ENCODE assay signal across 10 cellular contexts in the genomic region with DNA sequence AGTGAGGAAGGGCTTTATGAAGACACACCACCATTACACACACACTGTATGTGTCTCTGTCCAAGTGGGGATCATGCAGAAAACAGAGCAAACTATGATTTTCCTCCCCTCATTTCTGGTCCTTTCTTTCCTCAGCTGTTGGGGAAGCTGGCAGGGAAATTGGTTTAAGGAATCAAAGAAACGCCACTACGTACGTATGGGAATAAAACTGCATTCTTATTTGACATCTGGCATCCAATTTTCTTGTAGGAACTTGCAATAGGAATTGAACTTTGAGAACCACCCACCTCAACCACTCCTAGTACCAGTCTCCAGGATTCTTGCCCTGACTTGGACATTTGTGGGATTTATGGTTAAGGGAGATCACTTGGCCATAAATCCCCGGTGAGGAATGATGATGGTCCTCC.
DNase-seq lines count a peak whose midpoint lies in the region; ATAC-seq and TF ChIP-seq lines count a peak whose summit lies in the region.
"Had no signal": no experiment of that assay in that cellular context is flagged by ENCODE, and none has a peak within 500 bp of the region (broad histone marks: within the 10 kb centered on the region; RNA-seq: fewer than 3 reads in every experiment).

No MANE protein-coding gene starts in this region.

- 33% methylated on average over 1 of the region's 4 CpGs for WGBS in mesenchymal stem cell
- 12 to 16% methylated on average over 4 of the region's 4 CpGs for WGBS in tibial nerve, 2 donors

- H3K4me1 Mint-ChIP-seq in activated naive CD4-positive, alpha-beta T cell treated with anti-CD3 and anti-CD28 coated beads for 36 hours (ENCODE audit: low read depth): peaks cover 16% of the 10 kb centered on the region
- peaks cover 66% of the 10 kb centered on the region for H3K4me1 Mint-ChIP-seq in chondrocyte (ENCODE audit: low read depth)

- TF ChIP-seq POLR2A in tibial nerve (IDR thresholded peaks at IDR 0.05): no peak

- H3K4me3 Mint-ChIP-seq in activated naive CD4-positive, alpha-beta T cell treated with anti-CD3 and anti-CD28 coated beads for 36 hours: peak overlapping the region; percentile 65
- H3K4me3 Mint-ChIP-seq in chondrocyte (ENCODE audit: unreplicated experiment): peak overlapping the region; percentile 84

- H3K9me3 Mint-ChIP-seq in activated naive CD4-positive, alpha-beta T cell treated with anti-CD3 and anti-CD28 coated beads for 36 hours: no peaks in the 10 kb centered on the region
- no peaks in the 10 kb centered on the region for H3K9me3 Mint-ChIP-seq in chondrocyte (ENCODE audit: low read depth)

- peak overlapping the region; percentile 85 for H4K8ac ChIP-seq in mesenchymal stem cell (ENCODE audit: low read length)

- CTCF ChIA-PET in activated naive CD4-positive, alpha-beta T cell treated with anti-CD3 and anti-CD28 coated beads for 36 hours (lab: Charles Lee): no interaction called here

- H3K4me2 ChIP-seq in mesenchymal stem cell (ENCODE audit: low read length, poor library complexity, severe bottlenecking): peak overlapping the region; percentile 92

- peak overlapping the region; percentile 65 to 81 for H3K4me3 ChIP-seq in mesenchymal stem cell (ENCODE audit: insufficient read depth in 1 of 2, low read depth in 1 of 2, low read length in 2 of 2)
- peak overlapping the region; percentile 37 to 63 (median 54) for H3K4me3 ChIP-seq in tibial nerve

- no peak overlapping the region for H2BK15ac ChIP-seq in mesenchymal stem cell (ENCODE audit: low read depth, poor library complexity, severe bottlenecking)

- peak overlapping the region; percentile 28 for H3K27ac Mint-ChIP-seq in activated naive CD4-positive, alpha-beta T cell treated with anti-CD3 and anti-CD28 coated beads for 36 hours
- peak overlapping the region; percentile 89 for H3K27ac Mint-ChIP-seq in chondrocyte (ENCODE audit: unreplicated experiment)

- no peak for TF ChIP-seq CTCF in chondrocyte (IDR thresholded peaks at IDR 0.05)
- TF ChIP-seq CTCF in tibial nerve (IDR thresholded peaks at IDR 0.05): no peak

- intact Hi-C loops in activated naive CD4-positive, alpha-beta T cell treated with anti-CD3 and anti-CD28 coated beads for 36 hours (cut with micrococcal nuclease): loop anchor here (2.0 kb wide), 1 partner anchor 21 kb away; no protein-coding TSS in a partner anchor

- H3K27me3 ChIP-seq in mesenchymal stem cell (ENCODE audit: control insufficient read depth in 1 of 2, insufficient read depth in 1 of 2, low read length in 2 of 2) (peaks cover 0 to 43% of the 10 kb centered on the region in 2 experiments), tibial nerve (no peaks in the 10 kb centered on the region)

- H3K27ac ChIP-seq in mesenchymal stem cell (ENCODE audit: low read length, poor library complexity, severe bottlenecking): no peak overlapping the region
- H3K27ac ChIP-seq in tibial nerve: peak overlapping the region in 3 of 4 donors; percentile 26 to 78 (median 37)

- H3K4me1 ChIP-seq in mesenchymal stem cell (ENCODE audit: control insufficient read depth, insufficient read depth, low read depth, low read length) (peaks cover 5% of the 10 kb centered on the region), tibial nerve (peaks cover 0 to 14% (median 0%) of the 10 kb centered on the region in 4 donors)

- no peaks in the 10 kb centered on the region for H3K36me3 Mint-ChIP-seq in activated naive CD4-positive, alpha-beta T cell treated with anti-CD3 and anti-CD28 coated beads for 36 hours (ENCODE audit: low read depth)
- H3K36me3 Mint-ChIP-seq in chondrocyte (ENCODE audit: low read depth): no peaks in the 10 kb centered on the region

- H3K27me3 Mint-ChIP-seq in activated naive CD4-positive, alpha-beta T cell treated with anti-CD3 and anti-CD28 coated beads for 36 hours (ENCODE audit: low read depth): peaks cover 24% of the 10 kb centered on the region
- no peaks in the 10 kb centered on the region for H3K27me3 Mint-ChIP-seq in chondrocyte (ENCODE audit: low read depth)

- peaks cover 6% of the 10 kb centered on the region for H3K79me1 ChIP-seq in mesenchymal stem cell (replicated peaks; ENCODE audit: low read length, poor library complexity, severe bottlenecking)

- H3K36me3 ChIP-seq in mesenchymal stem cell (ENCODE audit: control insufficient read depth in 1 of 2, insufficient read depth in 2 of 2, low read depth in 1 of 2, low read length in 2 of 2): no peaks in the 10 kb centered on the region
- no peaks in the 10 kb centered on the region for H3K36me3 ChIP-seq in tibial nerve

- ATAC-seq in GM21447 (IDR thresholded peaks at IDR 0.05; ENCODE audit: unreplicated experiment): no peak
- no peak for ATAC-seq in GM21367 (IDR thresholded peaks at IDR 0.05; ENCODE audit: unreplicated experiment)
- ATAC-seq: HCT116 had no signal

- H2BK120ac ChIP-seq in mesenchymal stem cell (ENCODE audit: low read depth, low read length): peak overlapping the region; percentile 77

- peak overlapping the region; percentile 80 for H3K9ac ChIP-seq in mesenchymal stem cell (ENCODE audit: low read length)

- H3K9me3 ChIP-seq in mesenchymal stem cell (ENCODE audit: control insufficient read depth, low read length) (no peaks in the 10 kb centered on the region), tibial nerve (no peaks in the 10 kb centered on the region)

- H2BK5ac ChIP-seq in mesenchymal stem cell (ENCODE audit: low read depth, low read length, poor library complexity, severe bottlenecking): no peak overlapping the region

- no peak for TF ChIP-seq EP300 in tibial nerve (IDR thresholded peaks at IDR 0.05)

- H3K18ac ChIP-seq in mesenchymal stem cell (ENCODE audit: low read depth in 1 of 2, low read length in 2 of 2): peak overlapping the region in 1 of 2 experiments; percentile 89

- peak overlapping the region; percentile 8 for H2AFZ ChIP-seq in mesenchymal stem cell (ENCODE audit: low read depth, low read length)

- H3K4ac ChIP-seq in mesenchymal stem cell (ENCODE audit: low read depth in 1 of 2, low read length in 2 of 2): peak overlapping the region; percentile 20 to 81

- peak overlapping the region; percentile 50 for H2AK5ac ChIP-seq in mesenchymal stem cell (ENCODE audit: low read length, severe bottlenecking)

- H2BK12ac ChIP-seq in mesenchymal stem cell (ENCODE audit: low read length in 2 of 2): peak overlapping the region; percentile 19 to 85

- H4K91ac ChIP-seq in mesenchymal stem cell (ENCODE audit: low read length): peak overlapping the region; percentile 75

- no peak overlapping the region for H3K23ac ChIP-seq in mesenchymal stem cell (ENCODE audit: low read length in 2 of 2)

- no peak for DNase-seq in activated naive CD4-positive, alpha-beta T cell treated with anti-CD3 and anti-CD28 coated beads for 36 hours
- DNase-seq in activated naive CD4-positive, alpha-beta T cell treated with anti-CD3 and anti-CD28 coated beads, Interleukin-2, amount 50 U/mL, for 16 hours: no peak
- DNase-seq in chondrocyte (ENCODE audit: low spot score) (no peak), mesenchymal stem cell (peak; percentile 32), tibial nerve (ENCODE audit: low spot score in 2 of 2) (no peak), hypothalamus (lab: John Stamatoyannopoulos, UW) (no peak)
- DNase-seq: EL had no signal

- no peak overlapping the region for H3K14ac ChIP-seq in mesenchymal stem cell (ENCODE audit: low read length in 2 of 2)
